ENCODE assay signal across 1 cellular context in the genomic region with DNA sequence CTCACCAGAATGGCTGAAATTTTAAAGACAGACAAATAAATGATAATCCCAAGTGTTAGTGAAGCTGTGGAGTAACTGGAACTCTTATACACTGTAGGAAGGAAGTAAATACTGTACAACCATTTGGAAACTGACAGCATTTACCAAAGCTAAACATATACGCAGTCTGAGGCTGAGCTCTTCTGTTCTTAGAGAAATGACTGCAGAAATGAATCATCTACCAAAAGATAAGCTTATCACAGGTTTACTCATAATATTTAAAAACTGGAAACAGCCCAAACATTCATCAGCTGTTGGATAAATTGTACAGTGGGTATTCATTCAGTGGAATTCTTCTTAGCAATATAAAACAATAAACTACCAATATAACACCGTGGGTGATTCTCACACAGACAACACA.
TF ChIP-seq lines count a peak whose summit lies in the region.

No MANE protein-coding gene starts in this region.

TF ChIP-seq in SK-N-SH, 30 proteins besides CTCF, POLR2A, EP300 and RAD21 (continued from another document):
- TF ChIP-seq, protein P1, sequence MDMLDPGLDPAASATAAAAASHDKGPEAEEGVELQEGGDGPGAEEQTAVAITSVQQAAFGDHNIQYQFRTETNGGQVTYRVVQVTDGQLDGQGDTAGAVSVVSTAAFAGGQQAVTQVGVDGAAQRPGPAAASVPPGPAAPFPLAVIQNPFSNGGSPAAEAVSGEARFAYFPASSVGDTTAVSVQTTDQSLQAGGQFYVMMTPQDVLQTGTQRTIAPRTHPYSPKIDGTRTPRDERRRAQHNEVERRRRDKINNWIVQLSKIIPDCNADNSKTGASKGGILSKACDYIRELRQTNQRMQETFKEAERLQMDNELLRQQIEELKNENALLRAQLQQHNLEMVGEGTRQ (IDR thresholded peaks at IDR 0.05; ENCODE audit: borderline replicate concordance, low read depth, low read length) = no peak
- TF ChIP-seq, protein P2, sequence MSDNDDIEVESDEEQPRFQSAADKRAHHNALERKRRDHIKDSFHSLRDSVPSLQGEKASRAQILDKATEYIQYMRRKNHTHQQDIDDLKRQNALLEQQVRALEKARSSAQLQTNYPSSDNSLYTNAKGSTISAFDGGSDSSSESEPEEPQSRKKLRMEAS (IDR thresholded peaks at IDR 0.05; ENCODE audit: low read depth) = no peak
- TF ChIP-seq, protein P3, sequence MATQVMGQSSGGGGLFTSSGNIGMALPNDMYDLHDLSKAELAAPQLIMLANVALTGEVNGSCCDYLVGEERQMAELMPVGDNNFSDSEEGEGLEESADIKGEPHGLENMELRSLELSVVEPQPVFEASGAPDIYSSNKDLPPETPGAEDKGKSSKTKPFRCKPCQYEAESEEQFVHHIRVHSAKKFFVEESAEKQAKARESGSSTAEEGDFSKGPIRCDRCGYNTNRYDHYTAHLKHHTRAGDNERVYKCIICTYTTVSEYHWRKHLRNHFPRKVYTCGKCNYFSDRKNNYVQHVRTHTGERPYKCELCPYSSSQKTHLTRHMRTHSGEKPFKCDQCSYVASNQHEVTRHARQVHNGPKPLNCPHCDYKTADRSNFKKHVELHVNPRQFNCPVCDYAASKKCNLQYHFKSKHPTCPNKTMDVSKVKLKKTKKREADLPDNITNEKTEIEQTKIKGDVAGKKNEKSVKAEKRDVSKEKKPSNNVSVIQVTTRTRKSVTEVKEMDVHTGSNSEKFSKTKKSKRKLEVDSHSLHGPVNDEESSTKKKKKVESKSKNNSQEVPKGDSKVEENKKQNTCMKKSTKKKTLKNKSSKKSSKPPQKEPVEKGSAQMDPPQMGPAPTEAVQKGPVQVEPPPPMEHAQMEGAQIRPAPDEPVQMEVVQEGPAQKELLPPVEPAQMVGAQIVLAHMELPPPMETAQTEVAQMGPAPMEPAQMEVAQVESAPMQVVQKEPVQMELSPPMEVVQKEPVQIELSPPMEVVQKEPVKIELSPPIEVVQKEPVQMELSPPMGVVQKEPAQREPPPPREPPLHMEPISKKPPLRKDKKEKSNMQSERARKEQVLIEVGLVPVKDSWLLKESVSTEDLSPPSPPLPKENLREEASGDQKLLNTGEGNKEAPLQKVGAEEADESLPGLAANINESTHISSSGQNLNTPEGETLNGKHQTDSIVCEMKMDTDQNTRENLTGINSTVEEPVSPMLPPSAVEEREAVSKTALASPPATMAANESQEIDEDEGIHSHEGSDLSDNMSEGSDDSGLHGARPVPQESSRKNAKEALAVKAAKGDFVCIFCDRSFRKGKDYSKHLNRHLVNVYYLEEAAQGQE (IDR thresholded peaks at IDR 0.05; ENCODE audit: low read depth, low read length) = no peak
- no peak for TF ChIP-seq ELF1 (IDR thresholded peaks at IDR 0.05)
- no peak for TF ChIP-seq TAF1 (IDR thresholded peaks at IDR 0.05; ENCODE audit: borderline replicate concordance, low read depth, low read length)
- TF ChIP-seq, protein P4, sequence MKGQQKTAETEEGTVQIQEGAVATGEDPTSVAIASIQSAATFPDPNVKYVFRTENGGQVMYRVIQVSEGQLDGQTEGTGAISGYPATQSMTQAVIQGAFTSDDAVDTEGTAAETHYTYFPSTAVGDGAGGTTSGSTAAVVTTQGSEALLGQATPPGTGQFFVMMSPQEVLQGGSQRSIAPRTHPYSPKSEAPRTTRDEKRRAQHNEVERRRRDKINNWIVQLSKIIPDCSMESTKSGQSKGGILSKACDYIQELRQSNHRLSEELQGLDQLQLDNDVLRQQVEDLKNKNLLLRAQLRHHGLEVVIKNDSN (IDR thresholded peaks at IDR 0.05; ENCODE audit: borderline replicate concordance, low read depth) = no peak
- no peak for TF ChIP-seq FOSL2 (IDR thresholded peaks at IDR 0.05; ENCODE audit: borderline replicate concordance, low read depth)
- TF ChIP-seq, protein P5, sequence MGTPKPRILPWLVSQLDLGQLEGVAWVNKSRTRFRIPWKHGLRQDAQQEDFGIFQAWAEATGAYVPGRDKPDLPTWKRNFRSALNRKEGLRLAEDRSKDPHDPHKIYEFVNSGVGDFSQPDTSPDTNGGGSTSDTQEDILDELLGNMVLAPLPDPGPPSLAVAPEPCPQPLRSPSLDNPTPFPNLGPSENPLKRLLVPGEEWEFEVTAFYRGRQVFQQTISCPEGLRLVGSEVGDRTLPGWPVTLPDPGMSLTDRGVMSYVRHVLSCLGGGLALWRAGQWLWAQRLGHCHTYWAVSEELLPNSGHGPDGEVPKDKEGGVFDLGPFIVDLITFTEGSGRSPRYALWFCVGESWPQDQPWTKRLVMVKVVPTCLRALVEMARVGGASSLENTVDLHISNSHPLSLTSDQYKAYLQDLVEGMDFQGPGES (IDR thresholded peaks at IDR 0.05; ENCODE audit: low read depth, low read length) = no peak
